ENCODE assay signal across 11 cellular contexts in genomic region chr15:72184165-72184811, GRCh38. TPM values are rescaled to one million over a fixed set of nuclear protein-coding genes. Genes with fewer than 3 reads are reported as not detected.
DNase-seq lines count a peak whose midpoint lies in the region; ATAC-seq and TF ChIP-seq lines count a peak whose summit lies in the region.
"Had no signal": no experiment of that assay in that cellular context is flagged by ENCODE, and none has a peak within 500 bp of the region (broad histone marks: within the 10 kb centered on the region; RNA-seq: fewer than 3 reads in every experiment).

No MANE protein-coding gene starts in this region.

- TF ChIP-seq POLR2A in esophagus squamous epithelium (IDR thresholded peaks at IDR 0.05): no peak

- no peaks in the 10 kb centered on the region for H3K9me3 ChIP-seq in A673 (ENCODE audit: low read depth, low read length, poor library complexity, severe bottlenecking)
- H3K9me3 ChIP-seq in esophagus squamous epithelium: no peaks in the 10 kb centered on the region

- TF ChIP-seq CTCF in A673 (conservative IDR thresholded peaks at IDR 0.05; ENCODE audit: low read depth, low read length) (no peak), esophagus squamous epithelium (IDR thresholded peaks at IDR 0.05) (no peak)

- H3K27ac ChIP-seq in A673 (ENCODE audit: low read depth, low read length, poor library complexity, severe bottlenecking) (no peak overlapping the region), esophagus squamous epithelium (peak overlapping the region in 1 of 4 donors; percentile 12)

- H3K36me3 ChIP-seq in A673 (ENCODE audit: insufficient read depth, low read length, poor library complexity, severe bottlenecking) (no peaks in the 10 kb centered on the region), esophagus squamous epithelium (no peaks in the 10 kb centered on the region)

- POLR2A ChIA-PET in A673 (lab: Charles Lee; ENCODE audit: low non-redundant PET): no interaction called here

- H3K4me3 ChIP-seq in A673 (ENCODE audit: low read depth, low read length, poor library complexity, severe bottlenecking) (peak overlapping the region; percentile 18), esophagus squamous epithelium (peak overlapping the region; percentile 29 to 63 (median 38))

- BruUV-seq in A673 (replicated peaks; lab: Mats Ljungman, UMichigan): no TSS peak

- DNase-seq in A673 (ENCODE audit: low spot score) (no peak), NCI-H226 (peak; percentile 83), esophagus squamous epithelium (lab: John Stamatoyannopoulos, UW) (no peak), myocyte (ENCODE audit: low read depth) (peak; percentile 85), OCI-M2 (lab: John Stamatoyannopoulos, UW; ENCODE audit: unreplicated experiment) (no peak)
- no peak for DNase-seq in activated naive CD4-positive, alpha-beta T cell treated with Interleukin-2 at 50 U/mL for 16 hours
- DNase-seq: activated CD8-positive, alpha-beta memory T cell treated with anti-CD3 and anti-CD28 coated beads, Interleukin-2, amount 50 U/mL, for 4 hours; CD4-positive, CD25-positive, alpha-beta regulatory T cell had no signal

- H3K4me1 ChIP-seq in A673 (ENCODE audit: insufficient read depth, low read length, poor library complexity, severe bottlenecking): no peaks in the 10 kb centered on the region
- peaks cover 16 to 41% (median 16%) of the 10 kb centered on the region in 3 donors for H3K4me1 ChIP-seq in esophagus squamous epithelium

- intact Hi-C loops in A673 (cut with micrococcal nuclease; ENCODE audit: unreplicated experiment): no loop called here
- intact Hi-C loops in esophagus squamous epithelium (cut with DNase I): no loop called here

- H3K27me3 ChIP-seq in A673 (replicated peaks; ENCODE audit: insufficient read depth, low read depth, low read length, poor library complexity) (peaks cover 25% of the 10 kb centered on the region), esophagus squamous epithelium (peaks cover 0 to 28% (median 0%) of the 10 kb centered on the region in 4 donors)

- 18 to 36% methylated on average over 5 to 13 of the region's 34 CpGs for WGBS in esophagus squamous epithelium, 2 donors

- ATAC-seq in GM19023 (IDR thresholded peaks at IDR 0.05; ENCODE audit: unreplicated experiment): no peak
- no peak for ATAC-seq in HG03460 (IDR thresholded peaks at IDR 0.05; ENCODE audit: unreplicated experiment)

- CTCF ChIA-PET in A673 (lab: Charles Lee): no interaction called here

RNA-seq across cellular contexts. Expression of gene GRAMD2A, which starts 13.3 kb away (rescaled TPM):
- total RNA-seq in A673 (2021): 0.20 and 0.43 TPM in 2 replicates
- 1 to 10 TPM; 1.2 to 8.0 (median 3.7) TPM for total RNA-seq in esophagus squamous epithelium
- total RNA-seq in myocyte: not detected in 2 replicates
- 0.10 TPM for polyA plus RNA-seq in myocyte (2012)
- total RNA-seq: CD4-positive, CD25-positive, alpha-beta regulatory T cell; glomerular endothelial cell had no signal
- polyA plus RNA-seq: CD4-positive, CD25-positive, alpha-beta regulatory T cell had no signal

RNA-seq across cellular contexts. Expression of gene PKM, which starts 46.7 kb away (rescaled TPM):
- total RNA-seq in A673 (2021): 1,606 and 1,955 TPM in 2 replicates
- total RNA-seq in esophagus squamous epithelium: 1,000 to 10,000 TPM in 2 of 4 donors, 100 to 1,000 TPM in 2; 504 to 1,134 (median 964) TPM
- total RNA-seq in myocyte: 2,359 and 2,583 TPM in 2 replicates
- polyA plus RNA-seq in myocyte (2012): 3,151 TPM

Comparison
In these comparisons a context has a peak if more than half of its experiments do, and no peak if none do; other contexts are left out.
1. DNase-seq: peak in NCI-H226 (single experiment) and myocyte (single experiment); none in A673 (single experiment), esophagus squamous epithelium (single experiment), activated naive CD4-positive, alpha-beta T cell treated with Interleukin-2 at 50 U/mL for 16 hours (single experiment) and OCI-M2 (single experiment).